ENCODE assay signal across 8 cellular contexts in genomic region chr4:141133146-141134006, GRCh38. TPM values are rescaled to one million over a fixed set of nuclear protein-coding genes. Genes with fewer than 3 reads are reported as not detected.
DNase-seq lines count a peak whose midpoint lies in the region; ATAC-seq and TF ChIP-seq lines count a peak whose summit lies in the region.

RNF150 (minus strand) TSS chr4:141133469.

- TF ChIP-seq CTCF in AG09309 (IDR thresholded peaks at IDR 0.05; ENCODE audit: control insufficient read depth, insufficient read depth, low read depth, low read length, missing control alignments) = peak; percentile 87
- peak; percentile 89 for TF ChIP-seq CTCF in epithelial cell of proximal tubule (conservative IDR thresholded peaks at IDR 0.05; ENCODE audit: low read depth, low read length)

- ATAC-seq in GM18519 (IDR thresholded peaks at IDR 0.05; ENCODE audit: low FRiP score, unreplicated experiment) (peak; percentile 65), HG03108 (IDR thresholded peaks at IDR 0.05; ENCODE audit: unreplicated experiment) (peak; percentile 52)
- peak; percentile 89 for ATAC-seq in activated CD8-positive, alpha-beta T cell treated with anti-CD3 and anti-CD28 coated beads, Interleukin-2, amount 10 ng/mL, durations not matched to agents 7 days and 5 days

- CTCF ChIA-PET in activated CD8-positive, alpha-beta T cell treated with anti-CD3 and anti-CD28 coated beads, Interleukin-2, amount 10 ng/mL, durations not matched to agents 7 days and 5 days (lab: Charles Lee) = interaction anchor here (0.9 to 1.5 kb wide), 3 partner anchors 11 to 273 kb away, joined by 3 to 9 read pairs (median 4); no protein-coding TSS in a partner anchor

- H3K36me3 Mint-ChIP-seq in activated CD8-positive, alpha-beta T cell treated with anti-CD3 and anti-CD28 coated beads, Interleukin-2, amount 10 ng/mL, durations not matched to agents 7 days and 5 days (ENCODE audit: low read depth) = no peaks in the 10 kb centered on the region

- H3K27ac Mint-ChIP-seq in activated CD8-positive, alpha-beta T cell treated with anti-CD3 and anti-CD28 coated beads, Interleukin-2, amount 10 ng/mL, durations not matched to agents 7 days and 5 days = no peak within 1 kb of the TSS

- POLR2A ChIA-PET in activated CD8-positive, alpha-beta T cell treated with anti-CD3 and anti-CD28 coated beads, Interleukin-2, amount 10 ng/mL, durations not matched to agents 7 days and 5 days (lab: Charles Lee) = no interaction called here

- H3K4me3 ChIP-seq in AG09309 (ENCODE audit: control insufficient read depth, low read depth, low read length) (peak within 1 kb of the TSS; percentile 92), epithelial cell of proximal tubule (ENCODE audit: low read depth, low read length) (peak within 1 kb of the TSS; percentile 68)

- H3K9me3 Mint-ChIP-seq in activated CD8-positive, alpha-beta T cell treated with anti-CD3 and anti-CD28 coated beads, Interleukin-2, amount 10 ng/mL, durations not matched to agents 7 days and 5 days (ENCODE audit: insufficient read depth) = no peaks in the 10 kb centered on the region

- peaks cover 71% of the 10 kb centered on the region for H3K27me3 Mint-ChIP-seq in activated CD8-positive, alpha-beta T cell treated with anti-CD3 and anti-CD28 coated beads, Interleukin-2, amount 10 ng/mL, durations not matched to agents 7 days and 5 days (ENCODE audit: low read depth)

- DNase-seq in AG09309 (ENCODE audit: low read depth) (peak; percentile 83), NCI-H2171 treated with DMSO at 0.1 percent for 48 hours (lab: John Stamatoyannopoulos, UW) (peak; percentile 85), epithelial cell of proximal tubule (ENCODE audit: low read depth) (peak; percentile 44), mesenteric fat pad (ENCODE audit: low spot score) (peak; percentile 90)
- peak; percentile 56 for DNase-seq in activated CD8-positive, alpha-beta T cell treated with anti-CD3 and anti-CD28 coated beads, Interleukin-2, amount 10 ng/mL, durations not matched to agents 7 days and 5 days
- DNase-seq in stimulated activated CD8-positive, alpha-beta memory T cell treated with anti-CD3 and anti-CD28 coated beads, Interleukin-4, amount 100 ng/mL, for 48 hours = peak; percentile 67

- peak within 1 kb of the TSS; percentile 70 for H3K4me3 Mint-ChIP-seq in activated CD8-positive, alpha-beta T cell treated with anti-CD3 and anti-CD28 coated beads, Interleukin-2, amount 10 ng/mL, durations not matched to agents 7 days and 5 days

- peaks cover 10% of the 10 kb centered on the region for H3K4me1 Mint-ChIP-seq in activated CD8-positive, alpha-beta T cell treated with anti-CD3 and anti-CD28 coated beads, Interleukin-2, amount 10 ng/mL, durations not matched to agents 7 days and 5 days (ENCODE audit: low read depth)

RNA-seq across cellular contexts. Expression of gene RNF150, which starts in this region (rescaled TPM):
- total RNA-seq in activated CD8-positive, alpha-beta T cell treated with anti-CD3 and anti-CD28 coated beads, Interleukin-2, amount 10 ng/mL, durations not matched to agents 7 days and 5 days = not detected
- total RNA-seq in epithelial cell of proximal tubule = 0.58 and 0.69 TPM in 2 replicates
- 17.4 TPM for total RNA-seq in mesenteric fat pad

Comparison
In these comparisons a context has a peak if more than half of its experiments do, and no peak if none do; other contexts are left out.
1. Peak in every context shown above with its lines: DNase-seq, ATAC-seq and H3K4me3 ChIP-seq.
2. RNA of gene RNF150 (total RNA-seq): 17.4 TPM in mesenteric fat pad (single experiment); 0.58 to 0.69 TPM in epithelial cell of proximal tubule and not detected in activated CD8-positive, alpha-beta T cell treated with anti-CD3 and anti-CD28 coated beads, Interleukin-2, amount 10 ng/mL, durations not matched to agents 7 days and 5 days; every median in the first group is over 10 times any median in the second.
3. Peak in DNase-seq and ATAC-seq in activated CD8-positive, alpha-beta T cell treated with anti-CD3 and anti-CD28 coated beads, Interleukin-2, amount 10 ng/mL, durations not matched to agents 7 days and 5 days; RNA of the gene not detected or under 1 TPM.
4. Peak in DNase-seq and H3K4me3 ChIP-seq in epithelial cell of proximal tubule; RNA of the gene not detected or under 1 TPM.